ENCODE assay signal across 24 cellular contexts in genomic region chr18:303578-303977, GRCh38.
"Had no signal": no experiment of that assay in that cellular context is flagged by ENCODE, and none has a peak within 500 bp of the region (broad histone marks: within the 10 kb centered on the region; RNA-seq: fewer than 3 reads in every experiment).

No MANE protein-coding gene starts in this region.

- FAIRE-seq: frontal cortex, small intestine had no signal

- H3K27ac ChIP-seq: coronary artery, esophagus squamous epithelium, lower lobe of right lung, parathyroid adenoma, right lobe of liver, testis, tibial artery had no signal

- H3K36me3 ChIP-seq: esophagus squamous epithelium, lower lobe of right lung, right lobe of liver, tibial artery had no signal

- H3K9me3 ChIP-seq: esophagus squamous epithelium, lower lobe of right lung, right lobe of liver, testis, tibial artery had no signal

- H3K4me1 ChIP-seq: esophagus squamous epithelium, lower lobe of right lung, parathyroid adenoma, right lobe of liver, testis, tibial artery had no signal

- H3K79me2 ChIP-seq: parathyroid adenoma had no signal

- ATAC-seq: left colon; left ventricle myocardium superior; lower lobe of right lung; natural killer cell; right lobe of liver; stimulated activated naive CD8-positive, alpha-beta T cell treated with anti-CD3 and anti-CD28 coated beads, Interleukin-15, amount 100 ng/mL, for 72 hours had no signal

- H3K27me3 ChIP-seq: right lobe of liver, testis, tibial artery had no signal

- H2AFZ ChIP-seq: parathyroid adenoma had no signal

- DNase-seq: dermis blood vessel endothelial cell; effector memory CD4-positive, alpha-beta T cell; erythroblast; esophagus squamous epithelium; hypothalamus; immature natural killer cell; islet precursor cell; kidney glomerular epithelial cell; left colon; left ventricle myocardium superior; lower lobe of right lung; natural killer cell; right lobe of liver; small intestine; stimulated activated CD4-positive, alpha-beta T cell treated with anti-CD3 and anti-CD28 coated beads, Interleukin-1b, Interleukin-23, amount 100 ng/mL, for 48 hours; stimulated activated CD4-positive, alpha-beta T cell treated with anti-CD3 and anti-CD28 coated beads, Interleukin-4, amount 100 ng/mL, for 1 hour; stimulated activated CD8-positive, alpha-beta memory T cell treated with anti-CD3 and anti-CD28 coated beads, Interleukin-4, amount 100 ng/mL, for 48 hours; stimulated activated naive CD4-positive, alpha-beta T cell; stimulated activated naive CD8-positive, alpha-beta T cell treated with anti-CD3 and anti-CD28 coated beads, Interleukin-15, amount 100 ng/mL, for 72 hours; testis; tibial artery had no signal

- H3K4me3 ChIP-seq: coronary artery, esophagus squamous epithelium, lower lobe of right lung, right lobe of liver, testis, tibial artery had no signal

- H3K9ac ChIP-seq: parathyroid adenoma had no signal
